ENCODE assay signal across 8 cellular contexts in genomic region chr22:37659066-37659896, GRCh38. TPM values are rescaled to one million over a fixed set of nuclear protein-coding genes. Genes with fewer than 3 reads are reported as not detected.
A peak's percentile ranks its signal among the peaks of the same experiment; 100 is the strongest.
DNase-seq lines count a peak whose midpoint lies in the region; ATAC-seq and TF ChIP-seq lines count a peak whose summit lies in the region.

No MANE protein-coding gene starts in this region.

- no peaks in the 10 kb centered on the region for H3K27me3 ChIP-seq in prostate gland (replicated peaks; ENCODE audit: insufficient read depth)

- no peak overlapping the region for H3K27ac ChIP-seq in prostate gland

- peak; percentile 17 for ATAC-seq in HG02885 (IDR thresholded peaks at IDR 0.05; ENCODE audit: poor library complexity, unreplicated experiment)

- no peaks in the 10 kb centered on the region for H3K9me3 ChIP-seq in prostate gland

- WGBS in prostate gland = 4% methylated on average over 35 of the region's 68 CpGs

- no peak for TF ChIP-seq POLR2A in prostate gland (IDR thresholded peaks at IDR 0.05)

- H3K4me1 ChIP-seq in prostate gland (replicated peaks) = peaks cover 3% of the 10 kb centered on the region

- intact Hi-C loops in prostate gland (cut with DNase I) = no loop called here

- DNase-seq in activated CD8-positive, alpha-beta memory T cell treated with anti-CD3 and anti-CD28 coated beads for 24 hours = peak; percentile 70
- no peak for DNase-seq in activated CD8-positive, alpha-beta memory T cell treated with anti-CD3 and anti-CD28 coated beads, Interleukin-2, amount 50 U/mL, for 48 hours
- peak; percentile 32 for DNase-seq in UCSD-AML1 (lab: John Stamatoyannopoulos, UW; ENCODE audit: unreplicated experiment)
- no peak for DNase-seq in fibroblast of mammary gland (ENCODE audit: low read depth)
- DNase-seq in prostate gland (ENCODE audit: low spot score) = no peak
- no peak for DNase-seq in effector CD8-positive, alpha-beta T cell (lab: John Stamatoyannopoulos, UW)
- no peak for DNase-seq in DMS79 treated with DMSO at 0.1 percent for 48 hours (lab: John Stamatoyannopoulos, UW)

- TF ChIP-seq CTCF in fibroblast of mammary gland (conservative IDR thresholded peaks at IDR 0.05; ENCODE audit: control insufficient read depth, insufficient read depth, low read depth, low read length) = no peak
- TF ChIP-seq CTCF in prostate gland (IDR thresholded peaks at IDR 0.05) = no peak

- H3K36me3 ChIP-seq in prostate gland = no peaks in the 10 kb centered on the region

- peak overlapping the region; percentile 64 for H3K4me3 ChIP-seq in fibroblast of mammary gland (ENCODE audit: control insufficient read depth, low read depth, low read length)
- H3K4me3 ChIP-seq in prostate gland = peak overlapping the region; percentile 49 to 62

RNA-seq across cellular contexts. Expression of gene PDXP, which starts 0.8 kb away (rescaled TPM):
- total RNA-seq in prostate gland = 10 to 100 TPM; 12.9 to 87.8 TPM

RNA-seq across cellular contexts. Expression of gene LGALS1, which starts 16.2 kb away (rescaled TPM):
- total RNA-seq in prostate gland = 1,000 to 10,000 TPM in 1 of 2 donors, 100 to 1,000 TPM in 1; 365 to 1,063 TPM

RNA-seq across cellular contexts. Expression of gene SH3BP1, which starts 19.8 kb away (rescaled TPM):
- total RNA-seq in prostate gland = 10 to 100 TPM; 10.9 to 12.0 TPM

RNA-seq across cellular contexts. Expression of gene NOL12, which starts 26.9 kb away (rescaled TPM):
- total RNA-seq in prostate gland = 10 to 100 TPM; 39.6 to 49.0 TPM

RNA-seq across cellular contexts. Expression of gene TRIOBP, which starts 37.6 kb away (rescaled TPM):
- total RNA-seq in prostate gland = 100 to 1,000 TPM; 114 to 115 TPM

Comparison
In these comparisons a context has a peak if more than half of its experiments do, and no peak if none do; other contexts are left out.
1. DNase-seq: peak in activated CD8-positive, alpha-beta memory T cell treated with anti-CD3 and anti-CD28 coated beads for 24 hours (single experiment) and UCSD-AML1 (single experiment); none in activated CD8-positive, alpha-beta memory T cell treated with anti-CD3 and anti-CD28 coated beads, Interleukin-2, amount 50 U/mL, for 48 hours (single experiment), fibroblast of mammary gland (single experiment), prostate gland (single experiment), effector CD8-positive, alpha-beta T cell (single experiment) and DMS79 treated with DMSO at 0.1 percent for 48 hours (single experiment).